In genomic region chr4:186032259-186032658, GRCh38 we compare ENCODE assay signal across 13 cellular contexts. TPM values are rescaled to one million over a fixed set of nuclear protein-coding genes. Genes with fewer than 3 reads are reported as not detected.
DNase-seq lines count a peak whose midpoint lies in the region; ATAC-seq and TF ChIP-seq lines count a peak whose summit lies in the region.
"Had no signal": no experiment of that assay in that cellular context is flagged by ENCODE, and none has a peak within 500 bp of the region (broad histone marks: within the 10 kb centered on the region; RNA-seq: fewer than 3 reads in every experiment).

No MANE protein-coding gene starts in this region.

- H3K27me3 ChIP-seq in endodermal cell (ENCODE audit: control insufficient read depth, insufficient read depth, low read length, poor library complexity, severe bottlenecking): no peaks in the 10 kb centered on the region
- no peaks in the 10 kb centered on the region for H3K27me3 ChIP-seq in gastrocnemius medialis
- H3K27me3 ChIP-seq: vagina had no signal

- H3K4me3 Mint-ChIP-seq in endodermal cell: no peak overlapping the region
- H3K4me3 Mint-ChIP-seq: activated naive CD4-positive, alpha-beta T cell treated with anti-CD3 and anti-CD28 coated beads, Interleukin-2, amount 10 ng/mL, durations not matched to agents 7 days and 5 days had no signal

- peaks cover 74% of the 10 kb centered on the region for H3K9me3 Mint-ChIP-seq in endodermal cell

- H3K9me3 ChIP-seq in endodermal cell (ENCODE audit: control insufficient read depth, low read length): peaks cover 67% of the 10 kb centered on the region
- H3K9me3 ChIP-seq in gastrocnemius medialis: no peaks in the 10 kb centered on the region
- H3K9me3 ChIP-seq: vagina had no signal

- WGBS in endodermal cell (ENCODE audit: insufficient coverage in 1 of 2, insufficient read length in 1 of 2), 2 experiments: 31% methylated on average over 1 of the region's 1 CpG; no CpG with 5 or more reads in 1 of the 2 experiments

- no peaks in the 10 kb centered on the region for H3K36me3 ChIP-seq in endodermal cell (ENCODE audit: control insufficient read depth, insufficient read depth, low read length)
- H3K36me3 ChIP-seq in gastrocnemius medialis: no peaks in the 10 kb centered on the region
- H3K36me3 ChIP-seq: vagina had no signal

- H3K36me3 Mint-ChIP-seq in endodermal cell (ENCODE audit: low read depth): peaks cover 13% of the 10 kb centered on the region
- H3K36me3 Mint-ChIP-seq: activated naive CD4-positive, alpha-beta T cell treated with anti-CD3 and anti-CD28 coated beads, Interleukin-2, amount 10 ng/mL, durations not matched to agents 7 days and 5 days had no signal

- DNase-seq in NCI-H82 (lab: John Stamatoyannopoulos, UW) (peak; percentile 2), NCI-H82 treated with DMSO at 0.1 percent for 48 hours (lab: John Stamatoyannopoulos, UW; ENCODE audit: unreplicated experiment) (no peak), RPMI8226 (peak; percentile 10), endodermal cell (peak; percentile 61), retinal pigment epithelial cell (ENCODE audit: low read depth) (no peak), gastrocnemius medialis (no peak), AG08396 (ENCODE audit: low spot score) (no peak)
- DNase-seq: activated naive CD4-positive, alpha-beta T cell treated with anti-CD3 and anti-CD28 coated beads, Interleukin-2, amount 10 ng/mL, durations not matched to agents 7 days and 5 days; DMS153; stimulated activated CD4-positive, alpha-beta T cell treated with anti-CD3 and anti-CD28 coated beads, Interleukin-2, amount 100 ng/mL, for 24 hours had no signal

- TF ChIP-seq CTCF in endodermal cell (conservative IDR thresholded peaks at IDR 0.05) (peak; percentile 70), retinal pigment epithelial cell (conservative IDR thresholded peaks at IDR 0.05; ENCODE audit: low read depth, low read length) (peak; percentile 54), gastrocnemius medialis (IDR thresholded peaks at IDR 0.05 in 4 of 5, conservative IDR thresholded peaks at IDR 0.05 in 1 of 5) (no peak)

- peak overlapping the region; percentile 65 for H3K4me3 ChIP-seq in endodermal cell (ENCODE audit: low read length)
- no peak overlapping the region for H3K4me3 ChIP-seq in retinal pigment epithelial cell (ENCODE audit: low read length)
- H3K4me3 ChIP-seq in gastrocnemius medialis: no peak overlapping the region
- H3K4me3 ChIP-seq: vagina had no signal

- no peak overlapping the region for H3K9ac ChIP-seq in endodermal cell (ENCODE audit: extremely low read depth, low read length, poor library complexity, severe bottlenecking)

- H3K27ac ChIP-seq in endodermal cell (ENCODE audit: low read depth, low read length): no peak overlapping the region
- no peak overlapping the region for H3K27ac ChIP-seq in gastrocnemius medialis
- H3K27ac ChIP-seq: HL-60, vagina had no signal

- H3K27me3 Mint-ChIP-seq in endodermal cell (ENCODE audit: insufficient read depth): peaks cover 3% of the 10 kb centered on the region

- TF ChIP-seq POLR2A in gastrocnemius medialis (IDR thresholded peaks at IDR 0.05): no peak

- in situ Hi-C loops in gastrocnemius medialis (cut with MboI; ENCODE audit: low sequenced_read_pairs in 4 of 4): loop anchor here in 3 of 4 donors (10.0 to 25.0 kb wide), 2 partner anchors 387 to 570 kb away; partner anchors contain the start of gene CCDC110 (in 2 of the 3)

- peaks cover 23% of the 10 kb centered on the region for H3K4me1 ChIP-seq in endodermal cell (ENCODE audit: control insufficient read depth, insufficient read depth, low read length)
- peaks cover 21 to 24% of the 10 kb centered on the region in 2 donors for H3K4me1 ChIP-seq in gastrocnemius medialis

- H3K27ac Mint-ChIP-seq in endodermal cell: peak overlapping the region; percentile 30
- H3K27ac Mint-ChIP-seq: activated naive CD4-positive, alpha-beta T cell treated with anti-CD3 and anti-CD28 coated beads, Interleukin-2, amount 10 ng/mL, durations not matched to agents 7 days and 5 days had no signal

- peaks cover 31% of the 10 kb centered on the region for H3K4me1 Mint-ChIP-seq in endodermal cell
- H3K4me1 Mint-ChIP-seq: activated naive CD4-positive, alpha-beta T cell treated with anti-CD3 and anti-CD28 coated beads, Interleukin-2, amount 10 ng/mL, durations not matched to agents 7 days and 5 days had no signal

- ATAC-seq in HG03460 (IDR thresholded peaks at IDR 0.05; ENCODE audit: unreplicated experiment) (no peak), gastrocnemius medialis (no peak)

- intact Hi-C loops in gastrocnemius medialis (cut with DNase I; ENCODE audit: low total_unique reads): no loop called here

RNA-seq across cellular contexts. Expression of gene TLR3, which starts 36.7 kb away (rescaled TPM):
- under 1 TPM in 1 of 2 donors, not detected in 1; 0.26 TPM for total RNA-seq in endodermal cell
- 0.43 TPM for polyA plus RNA-seq in endodermal cell (2013, experiment 1 of 2)
- polyA plus RNA-seq in endodermal cell (2013, experiment 2 of 2): not detected
- 1 to 10 TPM in 3 of 4 donors, under 1 TPM in 1; 0.47 to 2.5 (median 1.4) TPM for total RNA-seq in gastrocnemius medialis

Comparison
In these comparisons a context has a peak if more than half of its experiments do, and no peak if none do; other contexts are left out.
1. DNase-seq: peak in NCI-H82 (single experiment), RPMI8226 (single experiment) and endodermal cell (single experiment); none in NCI-H82 treated with DMSO at 0.1 percent for 48 hours (single experiment), retinal pigment epithelial cell (single experiment), gastrocnemius medialis (0 of 2) and AG08396 (single experiment).
2. CTCF ChIP-seq: peak in endodermal cell (single experiment) and retinal pigment epithelial cell (single experiment); none in gastrocnemius medialis (0 of 5).